In the genomic region with DNA sequence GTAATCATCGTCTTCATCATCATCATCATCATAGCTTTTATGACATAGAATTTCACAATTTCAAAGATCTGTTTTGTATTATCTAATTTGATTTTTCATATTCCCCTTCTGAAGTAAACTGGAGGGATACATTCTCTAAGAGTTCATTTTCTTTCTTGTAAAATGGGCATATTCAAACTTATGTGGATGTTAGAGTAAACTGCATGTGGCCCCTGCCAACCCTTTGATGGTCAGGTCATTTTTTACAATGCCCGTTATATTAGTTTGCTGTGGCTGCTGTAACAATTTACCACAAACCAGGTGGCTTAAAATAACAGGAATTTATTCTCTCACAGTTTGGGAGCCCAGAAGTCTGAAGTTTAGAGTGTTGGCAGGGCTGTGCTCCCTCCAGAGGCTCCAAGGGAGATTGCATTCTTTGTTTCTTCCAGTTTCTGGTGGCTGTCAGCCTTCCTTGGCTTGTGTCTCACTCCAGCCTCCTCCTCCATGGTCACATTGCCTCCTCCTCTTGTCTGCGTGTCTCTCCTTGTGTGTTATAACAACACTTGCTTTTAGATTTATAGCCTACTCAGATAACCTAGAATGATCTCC, we compare ENCODE assay signal across 10 cellular contexts.
DNase-seq lines count a peak whose midpoint lies in the region; ATAC-seq and TF ChIP-seq lines count a peak whose summit lies in the region.
"Had no signal": no experiment of that assay in that cellular context is flagged by ENCODE, and none has a peak within 500 bp of the region (broad histone marks: within the 10 kb centered on the region; RNA-seq: fewer than 3 reads in every experiment).

No MANE protein-coding gene starts in this region.

- H3K4me3 ChIP-seq in Caco-2 (ENCODE audit: low read depth, low read length): no peak overlapping the region
- no peak overlapping the region for H3K4me3 ChIP-seq in choroid plexus epithelial cell (ENCODE audit: low read depth, low read length)
- H3K4me3 ChIP-seq in psoas muscle: no peak overlapping the region

- POLR2A ChIA-PET in Caco-2 (lab: Charles Lee): no interaction called here

- ATAC-seq in GM19395 (IDR thresholded peaks at IDR 0.05; ENCODE audit: unreplicated experiment) (peak; percentile 75), psoas muscle (peak in 1 of 4 donors; percentile 40)

- no peak overlapping the region for H3K4me3 Mint-ChIP-seq in Caco-2 (ENCODE audit: unreplicated experiment)
- H3K4me3 Mint-ChIP-seq in activated CD4-positive, alpha-beta T cell treated with anti-CD3 and anti-CD28 coated beads, Interleukin-2, amount 10 ng/mL, durations not matched to agents 24 days and 14 days: no peak overlapping the region
- H3K4me3 Mint-ChIP-seq: IgD-negative memory B cell had no signal

- H3K27me3 ChIP-seq in Caco-2 (replicated peaks; ENCODE audit: control insufficient read depth, insufficient read depth, low read length): no peaks in the 10 kb centered on the region
- H3K27me3 ChIP-seq in psoas muscle (ENCODE audit: insufficient read depth in 3 of 3, low read length in 2 of 3): no peaks in the 10 kb centered on the region

- DNase-seq in Caco-2 (peak; percentile 40 to 47), M059J (ENCODE audit: low read depth) (peak; percentile 58), choroid plexus epithelial cell (ENCODE audit: low read depth) (peak; percentile 80), psoas muscle (no peak), NCI-H146 treated with DMSO at 0.1 percent for 48 hours (lab: John Stamatoyannopoulos, UW; ENCODE audit: unreplicated experiment) (no peak), OCI-M2 (lab: John Stamatoyannopoulos, UW; ENCODE audit: unreplicated experiment) (no peak)
- no peak for DNase-seq in activated CD4-positive, alpha-beta T cell treated with anti-CD3 and anti-CD28 coated beads, Interleukin-2, amount 10 ng/mL, durations not matched to agents 24 days and 14 days
- DNase-seq: left cardiac atrium had no signal

- H3K9me3 ChIP-seq in Caco-2 (no peaks in the 10 kb centered on the region), psoas muscle (no peaks in the 10 kb centered on the region)

- 53 to 70% (median 55%) methylated on average over 3 of the region's 3 CpGs for WGBS in psoas muscle, 3 donors

- no peak overlapping the region for H3K27ac Mint-ChIP-seq in Caco-2 (ENCODE audit: unreplicated experiment)
- no peak overlapping the region for H3K27ac Mint-ChIP-seq in activated CD4-positive, alpha-beta T cell treated with anti-CD3 and anti-CD28 coated beads, Interleukin-2, amount 10 ng/mL, durations not matched to agents 24 days and 14 days
- H3K27ac Mint-ChIP-seq: IgD-negative memory B cell had no signal

- H3K9me3 Mint-ChIP-seq in Caco-2 (ENCODE audit: unreplicated experiment): no peaks in the 10 kb centered on the region
- H3K9me3 Mint-ChIP-seq in activated CD4-positive, alpha-beta T cell treated with anti-CD3 and anti-CD28 coated beads, Interleukin-2, amount 10 ng/mL, durations not matched to agents 24 days and 14 days: no peaks in the 10 kb centered on the region

- no peaks in the 10 kb centered on the region for H3K4me1 ChIP-seq in Caco-2
- H3K4me1 ChIP-seq in psoas muscle: no peaks in the 10 kb centered on the region

- H3K36me3 ChIP-seq in Caco-2 (ENCODE audit: control insufficient read depth, insufficient read depth, low read length) (no peaks in the 10 kb centered on the region), psoas muscle (ENCODE audit: insufficient read depth in 1 of 2, low read depth in 1 of 2) (no peaks in the 10 kb centered on the region)

- TF ChIP-seq CTCF in Caco-2 (IDR thresholded peaks at IDR 0.05; ENCODE audit: insufficient read depth in 1 of 2, low read depth in 1 of 2, low read length in 1 of 2, severe bottlenecking in 1 of 2, unreplicated experiment in 1 of 2) (peak; percentile 75 to 81), choroid plexus epithelial cell (conservative IDR thresholded peaks at IDR 0.05; ENCODE audit: low read depth, low read length) (peak; percentile 92), psoas muscle (IDR thresholded peaks at IDR 0.05) (peak; percentile 44)

- BruUV-seq in Caco-2 (replicated peaks; lab: Mats Ljungman, UMichigan): no TSS peak

- intact Hi-C loops in Caco-2 (cut with micrococcal nuclease; ENCODE audit: unreplicated experiment): loop anchor here (1.0 to 5.0 kb wide), 3 partner anchors 103 to 772 kb away; partner anchors contain the start of gene RND3
- intact Hi-C loops in psoas muscle (cut with DNase I): no loop called here
- intact Hi-C loops in activated CD4-positive, alpha-beta T cell treated with anti-CD3 and anti-CD28 coated beads, Interleukin-2, amount 10 ng/mL, durations not matched to agents 24 days and 14 days (cut with micrococcal nuclease): loop anchor here (10.0 kb wide), 1 partner anchor 120 kb away; no protein-coding TSS in a partner anchor

- no peak overlapping the region for H3K27ac ChIP-seq in psoas muscle

- H3K27me3 Mint-ChIP-seq in Caco-2 (ENCODE audit: insufficient read depth, unreplicated experiment): no peaks in the 10 kb centered on the region
- no peaks in the 10 kb centered on the region for H3K27me3 Mint-ChIP-seq in activated CD4-positive, alpha-beta T cell treated with anti-CD3 and anti-CD28 coated beads, Interleukin-2, amount 10 ng/mL, durations not matched to agents 24 days and 14 days
- H3K27me3 Mint-ChIP-seq: IgD-negative memory B cell had no signal

- no peaks in the 10 kb centered on the region for H3K4me1 Mint-ChIP-seq in Caco-2 (ENCODE audit: low read depth, unreplicated experiment)
- H3K4me1 Mint-ChIP-seq in activated CD4-positive, alpha-beta T cell treated with anti-CD3 and anti-CD28 coated beads, Interleukin-2, amount 10 ng/mL, durations not matched to agents 24 days and 14 days: no peaks in the 10 kb centered on the region
- H3K4me1 Mint-ChIP-seq: IgD-negative memory B cell had no signal

- no peaks in the 10 kb centered on the region for H3K36me3 Mint-ChIP-seq in Caco-2 (ENCODE audit: insufficient read depth, unreplicated experiment)
- H3K36me3 Mint-ChIP-seq in activated CD4-positive, alpha-beta T cell treated with anti-CD3 and anti-CD28 coated beads, Interleukin-2, amount 10 ng/mL, durations not matched to agents 24 days and 14 days (ENCODE audit: low read depth): no peaks in the 10 kb centered on the region
- H3K36me3 Mint-ChIP-seq: IgD-negative memory B cell had no signal

- CTCF ChIA-PET in Caco-2 (lab: Charles Lee): no interaction called here

Comparison
In these comparisons a context has a peak if more than half of its experiments do, and no peak if none do; other contexts are left out.
1. DNase-seq: peak in Caco-2 (2 of 2), M059J (single experiment) and choroid plexus epithelial cell (single experiment); none in psoas muscle (0 of 2), NCI-H146 treated with DMSO at 0.1 percent for 48 hours (single experiment), OCI-M2 (single experiment) and activated CD4-positive, alpha-beta T cell treated with anti-CD3 and anti-CD28 coated beads, Interleukin-2, amount 10 ng/mL, durations not matched to agents 24 days and 14 days (single experiment).
2. intact Hi-C loops: an anchor here in Caco-2 (1.0 to 5.0 kb wide) and activated CD4-positive, alpha-beta T cell treated with anti-CD3 and anti-CD28 coated beads, Interleukin-2, amount 10 ng/mL, durations not matched to agents 24 days and 14 days (10.0 kb wide); none called in psoas muscle.
3. Peak in every context shown above with its lines, with median percentiles within 50 percentile points of each other: CTCF ChIP-seq.